ENCODE assay signal across 1 cellular context in the genomic region with DNA sequence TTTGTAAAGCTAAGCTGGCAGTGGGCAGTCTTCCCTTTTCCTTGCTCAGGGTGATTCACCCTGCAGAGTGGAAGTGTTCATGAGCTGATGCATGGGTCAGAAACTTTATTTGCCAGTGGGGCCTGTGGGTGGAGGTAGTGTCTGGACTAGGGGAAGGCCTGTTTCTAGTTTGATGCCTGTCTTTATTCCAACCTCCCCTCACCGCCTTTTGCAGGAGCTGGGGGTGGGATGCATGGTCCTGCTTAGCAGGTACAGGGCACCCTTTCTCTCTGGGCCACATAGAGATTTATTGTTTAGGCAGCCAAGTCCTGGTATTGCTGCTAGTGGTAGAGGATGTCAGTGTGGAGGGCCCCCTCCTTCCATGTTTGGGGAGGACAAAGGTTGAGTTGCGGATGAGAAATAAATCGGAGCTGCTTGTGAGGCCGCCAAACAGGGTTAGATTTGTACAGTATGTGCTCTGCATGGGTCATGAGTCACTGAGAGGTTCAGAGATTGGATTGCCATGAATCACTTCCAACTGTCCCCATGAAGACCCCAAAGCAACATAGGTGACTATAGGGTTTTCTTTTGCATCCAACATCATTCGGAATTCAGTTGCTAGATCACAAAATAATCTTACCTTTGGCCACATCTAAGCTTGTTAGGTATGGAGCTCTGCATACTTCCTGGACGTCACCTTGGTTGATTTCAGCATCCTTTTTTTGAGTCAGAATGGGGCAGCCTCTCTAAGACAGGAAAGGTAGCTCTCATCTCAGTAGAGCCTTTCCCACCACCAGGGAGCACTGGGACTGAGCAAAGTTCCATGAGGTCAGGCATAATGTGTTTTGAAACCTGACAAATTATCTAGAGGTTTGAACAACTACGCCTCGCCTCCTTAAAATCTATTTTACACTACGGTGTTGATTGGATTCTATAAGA.
TF ChIP-seq lines count a peak whose summit lies in the region.

No MANE protein-coding gene starts in this region.

TF ChIP-seq in HepG2, 621 proteins besides CTCF, POLR2A, EP300 and RAD21 (continued from another document and continues in another):
- TF ChIP-seq, protein P1, sequence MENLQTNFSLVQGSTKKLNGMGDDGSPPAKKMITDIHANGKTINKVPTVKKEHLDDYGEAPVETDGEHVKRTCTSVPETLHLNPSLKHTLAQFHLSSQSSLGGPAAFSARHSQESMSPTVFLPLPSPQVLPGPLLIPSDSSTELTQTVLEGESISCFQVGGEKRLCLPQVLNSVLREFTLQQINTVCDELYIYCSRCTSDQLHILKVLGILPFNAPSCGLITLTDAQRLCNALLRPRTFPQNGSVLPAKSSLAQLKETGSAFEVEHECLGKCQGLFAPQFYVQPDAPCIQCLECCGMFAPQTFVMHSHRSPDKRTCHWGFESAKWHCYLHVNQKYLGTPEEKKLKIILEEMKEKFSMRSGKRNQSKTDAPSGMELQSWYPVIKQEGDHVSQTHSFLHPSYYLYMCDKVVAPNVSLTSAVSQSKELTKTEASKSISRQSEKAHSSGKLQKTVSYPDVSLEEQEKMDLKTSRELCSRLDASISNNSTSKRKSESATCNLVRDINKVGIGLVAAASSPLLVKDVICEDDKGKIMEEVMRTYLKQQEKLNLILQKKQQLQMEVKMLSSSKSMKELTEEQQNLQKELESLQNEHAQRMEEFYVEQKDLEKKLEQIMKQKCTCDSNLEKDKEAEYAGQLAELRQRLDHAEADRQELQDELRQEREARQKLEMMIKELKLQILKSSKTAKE (CRISPR knock-in tag; IDR thresholded peaks at IDR 0.05; ENCODE audit: borderline replicate concordance) = no peak
- TF ChIP-seq PPARG (CRISPR knock-in tag; conservative IDR thresholded peaks at IDR 0.05) (peak; percentile 59; the same call in 1 of the 2 replicates), NCOA5 (CRISPR knock-in tag; IDR thresholded peaks at IDR 0.05) (no peak), ZNF468 (CRISPR knock-in tag; IDR thresholded peaks at IDR 0.05) (no peak), ZNF121 (CRISPR knock-in tag; IDR thresholded peaks at IDR 0.05) (no peak), PHF8 (CRISPR knock-in tag; IDR thresholded peaks at IDR 0.05) (no peak), PHF20 (CRISPR knock-in tag; IDR thresholded peaks at IDR 0.05) (no peak), MLLT10 (CRISPR knock-in tag; IDR thresholded peaks at IDR 0.05) (no peak), ZNF383 (CRISPR knock-in tag; IDR thresholded peaks at IDR 0.05; ENCODE audit: borderline replicate concordance) (no peak), SMC3 (IDR thresholded peaks at IDR 0.05; ENCODE audit: low read length) (peak; percentile 33; the same call in 1 of the 2 replicates), ZNF44 (CRISPR knock-in tag; IDR thresholded peaks at IDR 0.05) (no peak), ZNF7 (CRISPR knock-in tag; IDR thresholded peaks at IDR 0.05) (no peak), ZBTB7A (CRISPR knock-in tag; IDR thresholded peaks at IDR 0.05) (no peak), AKAP8 (CRISPR knock-in tag; IDR thresholded peaks at IDR 0.05) (0 out of 2 replicates have a peak, but pooled peaks have one; percentile 21), MTF1 (CRISPR knock-in tag; IDR thresholded peaks at IDR 0.05) (no peak), MIER3 (CRISPR knock-in tag; IDR thresholded peaks at IDR 0.05; ENCODE audit: borderline replicate concordance) (peak; percentile 86; the same call in 1 of the 2 replicates), ZBTB8A (CRISPR knock-in tag; IDR thresholded peaks at IDR 0.05; ENCODE audit: borderline replicate concordance, low read depth) (no peak), ELF1 (CRISPR knock-in tag; IDR thresholded peaks at IDR 0.05) (peak; percentile 28; the same call in 1 of the 2 replicates), ZNF275 (CRISPR knock-in tag; IDR thresholded peaks at IDR 0.05; ENCODE audit: borderline replicate concordance) (no peak), RFX1 (IDR thresholded peaks at IDR 0.05) (no peak), ZNF292 (CRISPR knock-in tag; IDR thresholded peaks at IDR 0.05; ENCODE audit: borderline replicate concordance, low read depth) (peak; percentile 94; the same call in 1 of the 2 replicates), SMYD3 (CRISPR knock-in tag; IDR thresholded peaks at IDR 0.05) (no peak), SRY (CRISPR knock-in tag; IDR thresholded peaks at IDR 0.05) (no peak), GPN1 (CRISPR knock-in tag; IDR thresholded peaks at IDR 0.05; ENCODE audit: borderline replicate concordance) (no peak), ELK4 (CRISPR knock-in tag; IDR thresholded peaks at IDR 0.05; ENCODE audit: borderline replicate concordance) (no peak), ZNF430 (CRISPR knock-in tag; IDR thresholded peaks at IDR 0.05) (no peak), ZNF260 (CRISPR knock-in tag; IDR thresholded peaks at IDR 0.05; ENCODE audit: borderline replicate concordance, low read depth) (no peak), ZNF614 (CRISPR knock-in tag; IDR thresholded peaks at IDR 0.05; ENCODE audit: borderline replicate concordance) (peak; percentile 80), ZNF160 (CRISPR knock-in tag; IDR thresholded peaks at IDR 0.05) (no peak), HOXA5 (CRISPR knock-in tag; IDR thresholded peaks at IDR 0.05) (0 out of 2 replicates have a peak, but pooled peaks have one; percentile 35), ZBTB43 (CRISPR knock-in tag; conservative IDR thresholded peaks at IDR 0.05) (no peak; the same call in 1 of the 2 replicates), KLF16 (CRISPR knock-in tag; IDR thresholded peaks at IDR 0.05) (peak in 1 of 2 experiments; percentile 35; a peak in 1 of 4 replicates), HHEX (CRISPR knock-in tag; IDR thresholded peaks at IDR 0.05) (peak; percentile 57; the same call in 1 of the 2 replicates), EED (CRISPR knock-in tag; IDR thresholded peaks at IDR 0.05) (no peak), MZF1 (CRISPR knock-in tag; IDR thresholded peaks at IDR 0.05; ENCODE audit: borderline replicate concordance) (no peak), HOMEZ (CRISPR knock-in tag; IDR thresholded peaks at IDR 0.05; ENCODE audit: low read depth) (peak; percentile 73), NFE2L1 (CRISPR knock-in tag; IDR thresholded peaks at IDR 0.05; ENCODE audit: borderline replicate concordance) (no peak), CCAR2 (optimal IDR thresholded peaks at IDR 0.05; ENCODE audit: low read depth, low read length) (no peak), GLI4 (CRISPR knock-in tag; IDR thresholded peaks at IDR 0.05; ENCODE audit: borderline replicate concordance) (no peak), ZNF790 (CRISPR knock-in tag; IDR thresholded peaks at IDR 0.05; ENCODE audit: borderline replicate concordance) (no peak), DPF2 (CRISPR knock-in tag; IDR thresholded peaks at IDR 0.05; ENCODE audit: borderline replicate concordance, low read depth) (peak; percentile 89), XBP1 (CRISPR knock-in tag; IDR thresholded peaks at IDR 0.05) (no peak), KMT2A (CRISPR knock-in tag; IDR thresholded peaks at IDR 0.05) (peak; percentile 46; the same call in 1 of the 2 replicates), HNRNPH1 (optimal IDR thresholded peaks at IDR 0.05; ENCODE audit: low read depth, low read length) (no peak), ATF3 (CRISPR knock-in tag; IDR thresholded peaks at IDR 0.05) (peak; percentile 67), HNRNPK (IDR thresholded peaks at IDR 0.05; ENCODE audit: low read depth, low read length, poor library complexity, severe bottlenecking) (no peak), ZNF83 (CRISPR knock-in tag; IDR thresholded peaks at IDR 0.05; ENCODE audit: borderline replicate concordance) (no peak)
- TF ChIP-seq, protein P2, sequence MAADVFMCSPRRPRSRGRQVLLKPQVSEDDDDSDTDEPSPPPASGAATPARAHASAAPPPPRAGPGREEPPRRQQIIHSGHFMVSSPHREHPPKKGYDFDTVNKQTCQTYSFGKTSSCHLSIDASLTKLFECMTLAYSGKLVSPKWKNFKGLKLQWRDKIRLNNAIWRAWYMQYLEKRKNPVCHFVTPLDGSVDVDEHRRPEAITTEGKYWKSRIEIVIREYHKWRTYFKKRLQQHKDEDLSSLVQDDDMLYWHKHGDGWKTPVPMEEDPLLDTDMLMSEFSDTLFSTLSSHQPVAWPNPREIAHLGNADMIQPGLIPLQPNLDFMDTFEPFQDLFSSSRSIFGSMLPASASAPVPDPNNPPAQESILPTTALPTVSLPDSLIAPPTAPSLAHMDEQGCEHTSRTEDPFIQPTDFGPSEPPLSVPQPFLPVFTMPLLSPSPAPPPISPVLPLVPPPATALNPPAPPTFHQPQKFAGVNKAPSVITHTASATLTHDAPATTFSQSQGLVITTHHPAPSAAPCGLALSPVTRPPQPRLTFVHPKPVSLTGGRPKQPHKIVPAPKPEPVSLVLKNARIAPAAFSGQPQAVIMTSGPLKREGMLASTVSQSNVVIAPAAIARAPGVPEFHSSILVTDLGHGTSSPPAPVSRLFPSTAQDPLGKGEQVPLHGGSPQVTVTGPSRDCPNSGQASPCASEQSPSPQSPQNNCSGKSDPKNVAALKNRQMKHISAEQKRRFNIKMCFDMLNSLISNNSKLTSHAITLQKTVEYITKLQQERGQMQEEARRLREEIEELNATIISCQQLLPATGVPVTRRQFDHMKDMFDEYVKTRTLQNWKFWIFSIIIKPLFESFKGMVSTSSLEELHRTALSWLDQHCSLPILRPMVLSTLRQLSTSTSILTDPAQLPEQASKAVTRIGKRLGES (CRISPR knock-in tag; IDR thresholded peaks at IDR 0.05; ENCODE audit: borderline replicate concordance) = peak; percentile 26; the same call in 1 of the 2 replicates
- TF ChIP-seq, protein P3, sequence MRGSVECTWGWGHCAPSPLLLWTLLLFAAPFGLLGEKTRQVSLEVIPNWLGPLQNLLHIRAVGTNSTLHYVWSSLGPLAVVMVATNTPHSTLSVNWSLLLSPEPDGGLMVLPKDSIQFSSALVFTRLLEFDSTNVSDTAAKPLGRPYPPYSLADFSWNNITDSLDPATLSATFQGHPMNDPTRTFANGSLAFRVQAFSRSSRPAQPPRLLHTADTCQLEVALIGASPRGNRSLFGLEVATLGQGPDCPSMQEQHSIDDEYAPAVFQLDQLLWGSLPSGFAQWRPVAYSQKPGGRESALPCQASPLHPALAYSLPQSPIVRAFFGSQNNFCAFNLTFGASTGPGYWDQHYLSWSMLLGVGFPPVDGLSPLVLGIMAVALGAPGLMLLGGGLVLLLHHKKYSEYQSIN (CRISPR knock-in tag; IDR thresholded peaks at IDR 0.05; ENCODE audit: borderline replicate concordance) = no peak
- TF ChIP-seq, protein P4, sequence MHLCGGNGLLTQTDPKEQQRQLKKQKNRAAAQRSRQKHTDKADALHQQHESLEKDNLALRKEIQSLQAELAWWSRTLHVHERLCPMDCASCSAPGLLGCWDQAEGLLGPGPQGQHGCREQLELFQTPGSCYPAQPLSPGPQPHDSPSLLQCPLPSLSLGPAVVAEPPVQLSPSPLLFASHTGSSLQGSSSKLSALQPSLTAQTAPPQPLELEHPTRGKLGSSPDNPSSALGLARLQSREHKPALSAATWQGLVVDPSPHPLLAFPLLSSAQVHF (CRISPR knock-in tag; IDR thresholded peaks at IDR 0.05) = no peak
